30 cellular contexts compared by ENCODE assay signal in genomic region chr6:115832186-115832585, GRCh38.
"Had no signal": no experiment of that assay in that cellular context is flagged by ENCODE, and none has a peak within 500 bp of the region (broad histone marks: within the 10 kb centered on the region; RNA-seq: fewer than 3 reads in every experiment).

No MANE protein-coding gene starts in this region.

- H3K4me3 ChIP-seq: adrenal gland, ascending aorta, body of pancreas, breast epithelium, cardiac muscle cell had no signal

- H3K27ac ChIP-seq: adrenal gland, ascending aorta, body of pancreas, brain microvascular endothelial cell, breast epithelium, cardiac muscle cell had no signal

- ATAC-seq: activated naive CD4-positive, alpha-beta T cell treated with anti-CD3 and anti-CD28 coated beads, Interleukin-2, amount 50 U/mL, for 72 hours; activated naive CD8-positive, alpha-beta T cell treated with anti-CD3 and anti-CD28 coated beads, Interleukin-2, amount 50 U/mL, for 24 hours; activated T-cell treated with anti-CD3 and anti-CD28 coated beads, Interleukin-2, amount 50 U/mL, for 4 hours; activated T-cell treated with anti-CD3 and anti-CD28 coated beads, Interleukin-2, amount 50 U/mL, for 72 hours; activated T-helper 17 cell treated with anti-CD3 and anti-CD28 coated beads, Interleukin-2, amount 50 U/mL, for 72 hours; body of pancreas had no signal

- H3K36me3 ChIP-seq: adrenal gland, ascending aorta, brain microvascular endothelial cell, breast epithelium, cardiac muscle cell had no signal

- DNase-seq: activated effector memory CD4-positive, alpha-beta T cell treated with anti-CD3 and anti-CD28 coated beads, Interleukin-2, amount 50 U/mL, for 16 hours; activated effector memory CD4-positive, alpha-beta T cell treated with Interleukin-2 at 50 U/mL for 16 hours; activated gamma-delta T cell; activated gamma-delta T cell treated with Interleukin-2 at 50 U/mL for 16 hours; activated naive CD4-positive, alpha-beta T cell; activated naive CD4-positive, alpha-beta T cell treated with anti-CD3 and anti-CD28 coated beads for 36 hours; activated naive CD4-positive, alpha-beta T cell treated with anti-CD3 and anti-CD28 coated beads, Interleukin-2, amount 10 ng/mL, durations not matched to agents 7 days and 5 days; activated naive CD4-positive, alpha-beta T cell treated with anti-CD3 and anti-CD28 coated beads, Interleukin-2, amount 50 U/mL, for 16 hours; activated naive CD4-positive, alpha-beta T cell treated with Interleukin-2 at 50 U/mL for 16 hours; activated naive CD8-positive, alpha-beta T cell treated with anti-CD3 and anti-CD28 coated beads for 36 hours; activated naive CD8-positive, alpha-beta T cell treated with anti-CD3 and anti-CD28 coated beads, Interleukin-2, amount 10 ng/mL, durations not matched to agents 7 days and 5 days; activated naive CD8-positive, alpha-beta T cell treated with anti-CD3 and anti-CD28 coated beads, Interleukin-2, amount 50 U/mL, for 24 hours; activated T-cell treated with anti-CD3 and anti-CD28 coated beads, Interleukin-2, amount 50 U/mL, for 24 hours; activated T-cell treated with anti-CD3 and anti-CD28 coated beads, Interleukin-2, amount 50 U/mL, for 4 hours; activated T-cell treated with anti-CD3 and anti-CD28 coated beads, Interleukin-2, amount 50 U/mL, for 48 hours; activated T-cell treated with anti-CD3 and anti-CD28 coated beads, Interleukin-2, amount 50 U/mL, for 72 hours; adrenal gland; amniotic stem cell; amygdala; anterior cingulate cortex; aorta; body of pancreas; brain microvascular endothelial cell; caudate nucleus; central memory CD4-positive, alpha-beta T cell had no signal

- H3K9me3 ChIP-seq: adrenal gland, ascending aorta, body of pancreas, breast epithelium had no signal

- H3K4me1 ChIP-seq: adrenal gland, ascending aorta, body of pancreas, breast epithelium had no signal
